In genomic region chr17:12665263-12666210, GRCh38 we compare ENCODE assay signal across 9 cellular contexts. TPM values are rescaled to one million over a fixed set of nuclear protein-coding genes. Genes with fewer than 3 reads are reported as not detected.
A peak's percentile ranks its signal among the peaks of the same experiment; 100 is the strongest.
DNase-seq lines count a peak whose midpoint lies in the region; ATAC-seq and TF ChIP-seq lines count a peak whose summit lies in the region.
"Had no signal": no experiment of that assay in that cellular context is flagged by ENCODE, and none has a peak within 500 bp of the region (broad histone marks: within the 10 kb centered on the region; RNA-seq: fewer than 3 reads in every experiment).

Gene MYOCD (plus strand): TSS chr17:12665890. CDS start chr17:12666189, 299 bp downstream.

- peak within 1 kb of the TSS in 1 of 7 donors; percentile 69 for H3K27ac Mint-ChIP-seq in CD14-positive monocyte
- H3K27ac Mint-ChIP-seq in neural progenitor cell = no peak within 1 kb of the TSS
- H3K27ac Mint-ChIP-seq: T-helper 17 cell had no signal

- no peak within 1 kb of the TSS for H3K9ac ChIP-seq in neural progenitor cell

- H3K27me3 Mint-ChIP-seq in CD14-positive monocyte (ENCODE audit: low read depth in 3 of 3) = peaks cover 43 to 50% (median 47%) of the 10 kb centered on the region in 3 donors
- peaks cover 6% of the 10 kb centered on the region for H3K27me3 Mint-ChIP-seq in neural progenitor cell (ENCODE audit: insufficient read depth, low read depth)

- peaks cover 4% of the 10 kb centered on the region for H4K20me1 ChIP-seq in neural progenitor cell (ENCODE audit: low read depth)

- H2AFZ ChIP-seq in neural progenitor cell (replicated peaks) = peak within 1 kb of the TSS; percentile 85

- H3F3A ChIP-seq in neural progenitor cell (ENCODE audit: low read depth) = peaks cover 15% of the 10 kb centered on the region

- H3K36me3 Mint-ChIP-seq in CD14-positive monocyte (peaks cover 0 to 4% of the 10 kb centered on the region in 2 donors), neural progenitor cell (no peaks in the 10 kb centered on the region)

- no peak for ATAC-seq in GM21717 (IDR thresholded peaks at IDR 0.05; ENCODE audit: unreplicated experiment)
- ATAC-seq: T-helper 17 cell had no signal

- DNase-seq in CD14-positive monocyte (ENCODE audit: low spot score) (no peak), NCI-H1048 (lab: John Stamatoyannopoulos, UW) (peak; percentile 7), foreskin fibroblast (peak in 1 of 2 donors; percentile 37), neural progenitor cell (ENCODE audit: low spot score) (peak; percentile 97), NCI-H2171 (lab: John Stamatoyannopoulos, UW) (no peak), NOMO-1 treated with DMSO at 0.1 percent for 48 hours (lab: John Stamatoyannopoulos, UW; ENCODE audit: unreplicated experiment) (no peak), HUDEP-2 (lab: John Stamatoyannopoulos, UW; ENCODE audit: unreplicated experiment in 76 of 76) (no peak)
- DNase-seq: T-helper 17 cell had no signal

- H3K9me3 Mint-ChIP-seq in CD14-positive monocyte = peaks cover 0 to 10% (median 3%) of the 10 kb centered on the region in 7 donors
- H3K9me3 Mint-ChIP-seq in neural progenitor cell = no peaks in the 10 kb centered on the region

- peaks cover 33% of the 10 kb centered on the region for H3K27me3 ChIP-seq in neural progenitor cell

- H3K79me2 ChIP-seq in neural progenitor cell (ENCODE audit: low read depth) = no peaks in the 10 kb centered on the region

- no peaks in the 10 kb centered on the region for H3K9me3 ChIP-seq in neural progenitor cell (ENCODE audit: low read depth)

- peaks cover 4% of the 10 kb centered on the region for H3K4me1 Mint-ChIP-seq in CD14-positive monocyte
- peaks cover 10% of the 10 kb centered on the region for H3K4me1 Mint-ChIP-seq in neural progenitor cell
- H3K4me1 Mint-ChIP-seq: T-helper 17 cell had no signal

- H3K4me3 Mint-ChIP-seq in CD14-positive monocyte = peak within 1 kb of the TSS; percentile 20 to 77
- peak within 1 kb of the TSS; percentile 89 for H3K4me3 Mint-ChIP-seq in neural progenitor cell
- H3K4me3 Mint-ChIP-seq: T-helper 17 cell had no signal

- no peaks in the 10 kb centered on the region for H3K36me3 ChIP-seq in neural progenitor cell

- TF ChIP-seq CTCF in CD14-positive monocyte (IDR thresholded peaks at IDR 0.05) (no peak), foreskin fibroblast (IDR thresholded peaks at IDR 0.05; ENCODE audit: low read depth, low read length) (no peak), neural progenitor cell (IDR thresholded peaks at IDR 0.05) (peak; percentile 6)

- H3K4me3 ChIP-seq in foreskin fibroblast (ENCODE audit: low read depth in 1 of 2, low read length in 2 of 2) (peak within 1 kb of the TSS; percentile 61 to 76), neural progenitor cell (peak within 1 kb of the TSS; percentile 59)

- intact Hi-C loops in CD14-positive monocyte (cut with micrococcal nuclease) = no loop called here

- no peak within 1 kb of the TSS for H3K27ac ChIP-seq in neural progenitor cell

- peaks cover 8% of the 10 kb centered on the region for H3K4me1 ChIP-seq in neural progenitor cell

- H3K4me2 ChIP-seq in neural progenitor cell = peak within 1 kb of the TSS; percentile 85

RNA-seq across cellular contexts. Expression of gene MYOCD, which starts in this region (rescaled TPM):
- not detected for polyA plus RNA-seq in CD14-positive monocyte
- total RNA-seq in neural progenitor cell (ENCODE audit: low replicate concordance) = 0.03 and 0.04 TPM in 2 replicates
- total RNA-seq: T-helper 17 cell had no signal

Comparison
In these comparisons a context has a peak if more than half of its experiments do, and no peak if none do; other contexts are left out.
1. Peak in DNase-seq, H3K4me3 ChIP-seq and H3K4me2 ChIP-seq in neural progenitor cell; RNA of the gene not detected or under 1 TPM.